ENCODE assay signal across 29 cellular contexts in genomic region chr2:11303290-11304013, GRCh38.
"Had no signal": no experiment of that assay in that cellular context is flagged by ENCODE, and none has a peak within 500 bp of the region (broad histone marks: within the 10 kb centered on the region; RNA-seq: fewer than 3 reads in every experiment).

No MANE protein-coding gene starts in this region.

- H3K4me3 ChIP-seq: colonic mucosa, gastrocnemius medialis, heart left ventricle, hepatocyte, left lung, mucosa of descending colon, stomach, thyroid gland had no signal

- H3K9ac ChIP-seq: parathyroid adenoma had no signal

- DNase-seq: colonic mucosa; effector CD8-positive, alpha-beta T cell; endodermal cell; foreskin fibroblast; gastrocnemius medialis; heart left ventricle; left cardiac atrium; left lung; mesenchymal stem cell; mucosa of descending colon; naive B cell; right cardiac atrium; stimulated activated CD4-positive, alpha-beta T cell treated with anti-CD3 and anti-CD28 coated beads, Interleukin-2, amount 100 ng/mL, for 24 hours; stimulated activated CD4-positive, alpha-beta T cell treated with anti-CD3 and anti-CD28 coated beads, Interleukin-4, amount 100 ng/mL, for 24 hours; stimulated activated naive CD4-positive, alpha-beta T cell treated with Interleukin-2 at 50 U/mL for 16 hours; stomach; thyroid gland had no signal

- H3K36me3 ChIP-seq: colonic mucosa, gastrocnemius medialis, heart left ventricle, left lung, neutrophil, stomach, thyroid gland had no signal

- H3K27ac Mint-ChIP-seq: dendritic cell treated with granulocyte-macrophage colony-stimulating factor and Interleukin-4, amounts not matched to agents 40 ng/mL and 50 ng/mL, for 4 days; endodermal cell; mesothelial cell of epicardium; naive B cell; natural killer cell treated with Interleukin-12 subunit alpha and Interleukin-12 subunit beta and Interleukin-15 and Interleukin-18, amount 100 ng/mL, for 72 hours; progenitor cell of endocrine pancreas; stimulated activated effector memory CD8-positive, alpha-beta T cell treated with anti-CD3 and anti-CD28 coated beads, Interleukin-12 subunit alpha, Interleukin-12 subunit beta, amount 100 ng/mL, for 72 hours; type B pancreatic cell had no signal

- H3K9me3 Mint-ChIP-seq: dendritic cell treated with granulocyte-macrophage colony-stimulating factor and Interleukin-4, amounts not matched to agents 40 ng/mL and 50 ng/mL, for 4 days; endodermal cell; mesothelial cell of epicardium; naive B cell; natural killer cell treated with Interleukin-12 subunit alpha and Interleukin-12 subunit beta and Interleukin-15 and Interleukin-18, amount 100 ng/mL, for 72 hours; neural crest cell; stimulated activated effector memory CD8-positive, alpha-beta T cell treated with anti-CD3 and anti-CD28 coated beads, Interleukin-12 subunit alpha, Interleukin-12 subunit beta, amount 100 ng/mL, for 72 hours; type B pancreatic cell had no signal

- H3K36me3 Mint-ChIP-seq: mesothelial cell of epicardium; naive B cell; natural killer cell treated with Interleukin-12 subunit alpha and Interleukin-12 subunit beta and Interleukin-15 and Interleukin-18, amount 100 ng/mL, for 72 hours; stimulated activated effector memory CD8-positive, alpha-beta T cell treated with anti-CD3 and anti-CD28 coated beads, Interleukin-12 subunit alpha, Interleukin-12 subunit beta, amount 100 ng/mL, for 72 hours; type B pancreatic cell had no signal

- H3K27me3 ChIP-seq: colonic mucosa, gastrocnemius medialis, heart left ventricle, hepatocyte, left lung, neutrophil, stomach, thyroid gland had no signal

- H3K27ac ChIP-seq: colonic mucosa, epithelial cell of prostate, gastrocnemius medialis, heart left ventricle, hepatocyte, left lung, neutrophil, parathyroid adenoma, stomach, thyroid gland had no signal

- H3K4me1 Mint-ChIP-seq: endodermal cell; stimulated activated effector memory CD8-positive, alpha-beta T cell treated with anti-CD3 and anti-CD28 coated beads, Interleukin-12 subunit alpha, Interleukin-12 subunit beta, amount 100 ng/mL, for 72 hours had no signal

- H3K4me3 Mint-ChIP-seq: dendritic cell treated with granulocyte-macrophage colony-stimulating factor and Interleukin-4, amounts not matched to agents 40 ng/mL and 50 ng/mL, for 4 days; endodermal cell; mesothelial cell of epicardium; naive B cell; natural killer cell treated with Interleukin-12 subunit alpha and Interleukin-12 subunit beta and Interleukin-15 and Interleukin-18, amount 100 ng/mL, for 72 hours; neural crest cell; stimulated activated effector memory CD8-positive, alpha-beta T cell treated with anti-CD3 and anti-CD28 coated beads, Interleukin-12 subunit alpha, Interleukin-12 subunit beta, amount 100 ng/mL, for 72 hours; type B pancreatic cell had no signal

- ATAC-seq: esophagus mucosa; gastrocnemius medialis; heart left ventricle; left cardiac atrium; left lung; mucosa of descending colon; natural killer cell treated with Interleukin-12 subunit alpha and Interleukin-12 subunit beta and Interleukin-15 and Interleukin-18, amount 100 ng/mL, for 72 hours; right cardiac atrium; stimulated activated effector memory CD8-positive, alpha-beta T cell treated with anti-CD3 and anti-CD28 coated beads, Interleukin-12 subunit alpha, Interleukin-12 subunit beta, amount 100 ng/mL, for 72 hours had no signal

- H3K27me3 Mint-ChIP-seq: dendritic cell treated with granulocyte-macrophage colony-stimulating factor and Interleukin-4, amounts not matched to agents 40 ng/mL and 50 ng/mL, for 4 days; naive B cell; natural killer cell treated with Interleukin-12 subunit alpha and Interleukin-12 subunit beta and Interleukin-15 and Interleukin-18, amount 100 ng/mL, for 72 hours; progenitor cell of endocrine pancreas; type B pancreatic cell had no signal

- H2AFZ ChIP-seq: hepatocyte, parathyroid adenoma had no signal

- H3K4me2 ChIP-seq: hepatocyte had no signal

- H3K4me1 ChIP-seq: colonic mucosa had no signal

- H3K9me3 ChIP-seq: colonic mucosa, gastrocnemius medialis, heart left ventricle, left lung, mucosa of descending colon, neutrophil, stomach, thyroid gland had no signal
